Comparison of ENCODE assay signal across 1 cellular context in the genomic region with DNA sequence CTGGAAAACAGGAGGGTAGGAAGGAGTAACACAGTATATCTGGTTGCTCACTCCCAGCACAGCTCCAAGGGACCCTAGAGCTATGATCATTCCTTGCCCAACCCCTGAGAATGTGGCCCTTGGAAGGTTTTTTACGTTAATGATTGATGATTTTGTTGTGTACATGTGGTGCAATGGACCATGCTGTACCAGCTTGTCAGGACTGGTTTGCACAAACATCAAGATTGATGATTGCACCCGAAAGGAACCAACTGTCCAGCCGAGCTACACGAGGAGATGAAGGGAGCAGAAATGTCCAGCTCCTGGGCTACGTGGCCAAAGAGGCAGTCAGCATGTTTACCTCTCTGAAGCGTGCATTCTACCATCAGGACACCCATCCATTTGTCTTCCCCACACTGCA.
A peak's percentile ranks its signal among the peaks of the same experiment; 100 is the strongest.
TF ChIP-seq lines count a peak whose summit lies in the region.

No MANE protein-coding gene starts in this region.

TF ChIP-seq in HepG2, 621 proteins besides CTCF, POLR2A, EP300 and RAD21 (continued from another document and continues in another):
- TF ChIP-seq, protein P1, sequence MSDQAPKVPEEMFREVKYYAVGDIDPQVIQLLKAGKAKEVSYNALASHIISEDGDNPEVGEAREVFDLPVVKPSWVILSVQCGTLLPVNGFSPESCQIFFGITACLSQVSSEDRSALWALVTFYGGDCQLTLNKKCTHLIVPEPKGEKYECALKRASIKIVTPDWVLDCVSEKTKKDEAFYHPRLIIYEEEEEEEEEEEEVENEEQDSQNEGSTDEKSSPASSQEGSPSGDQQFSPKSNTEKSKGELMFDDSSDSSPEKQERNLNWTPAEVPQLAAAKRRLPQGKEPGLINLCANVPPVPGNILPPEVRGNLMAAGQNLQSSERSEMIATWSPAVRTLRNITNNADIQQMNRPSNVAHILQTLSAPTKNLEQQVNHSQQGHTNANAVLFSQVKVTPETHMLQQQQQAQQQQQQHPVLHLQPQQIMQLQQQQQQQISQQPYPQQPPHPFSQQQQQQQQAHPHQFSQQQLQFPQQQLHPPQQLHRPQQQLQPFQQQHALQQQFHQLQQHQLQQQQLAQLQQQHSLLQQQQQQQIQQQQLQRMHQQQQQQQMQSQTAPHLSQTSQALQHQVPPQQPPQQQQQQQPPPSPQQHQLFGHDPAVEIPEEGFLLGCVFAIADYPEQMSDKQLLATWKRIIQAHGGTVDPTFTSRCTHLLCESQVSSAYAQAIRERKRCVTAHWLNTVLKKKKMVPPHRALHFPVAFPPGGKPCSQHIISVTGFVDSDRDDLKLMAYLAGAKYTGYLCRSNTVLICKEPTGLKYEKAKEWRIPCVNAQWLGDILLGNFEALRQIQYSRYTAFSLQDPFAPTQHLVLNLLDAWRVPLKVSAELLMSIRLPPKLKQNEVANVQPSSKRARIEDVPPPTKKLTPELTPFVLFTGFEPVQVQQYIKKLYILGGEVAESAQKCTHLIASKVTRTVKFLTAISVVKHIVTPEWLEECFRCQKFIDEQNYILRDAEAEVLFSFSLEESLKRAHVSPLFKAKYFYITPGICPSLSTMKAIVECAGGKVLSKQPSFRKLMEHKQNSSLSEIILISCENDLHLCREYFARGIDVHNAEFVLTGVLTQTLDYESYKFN (CRISPR knock-in tag; conservative IDR thresholded peaks at IDR 0.05): peak; percentile 53
- peak; percentile 53 for TF ChIP-seq GATAD2A (CRISPR knock-in tag; IDR thresholded peaks at IDR 0.05)
- peak; percentile 29; the same call in 1 of the 2 replicates for TF ChIP-seq NCOA2 (CRISPR knock-in tag; IDR thresholded peaks at IDR 0.05)
- TF ChIP-seq RARA (CRISPR knock-in tag; IDR thresholded peaks at IDR 0.05): peak; percentile 28; the same call in 1 of the 2 replicates
- 0 out of 2 replicates have a peak, but pooled peaks have one; percentile 12 for TF ChIP-seq KLF6 (CRISPR knock-in tag; IDR thresholded peaks at IDR 0.05)
- no peak for TF ChIP-seq MXD4 (CRISPR knock-in tag; IDR thresholded peaks at IDR 0.05)
- TF ChIP-seq ZBTB3 (CRISPR knock-in tag; IDR thresholded peaks at IDR 0.05; ENCODE audit: borderline replicate concordance, low read depth): 0 out of 2 replicates have a peak, but pooled peaks have one; percentile 70
- TF ChIP-seq HOXA5 (CRISPR knock-in tag; IDR thresholded peaks at IDR 0.05): peak; percentile 74; the same call in 1 of the 2 replicates
- no peak for TF ChIP-seq FOXA1 (IDR thresholded peaks at IDR 0.05)
- peak; percentile 69; the same call in 1 of the 2 replicates for TF ChIP-seq FOXA1 (CRISPR knock-in tag; IDR thresholded peaks at IDR 0.05)
- 0 out of 2 replicates have a peak, but pooled peaks have one; percentile 4 for TF ChIP-seq ZNF605 (CRISPR knock-in tag; IDR thresholded peaks at IDR 0.05)
- no peak for TF ChIP-seq CBX2 (IDR thresholded peaks at IDR 0.05; ENCODE audit: low read depth, low read length)
- no peak for TF ChIP-seq CBX2 (CRISPR knock-in tag; IDR thresholded peaks at IDR 0.05; ENCODE audit: low read depth)
- no peak for TF ChIP-seq ZFX (CRISPR knock-in tag; IDR thresholded peaks at IDR 0.05; ENCODE audit: low read depth)
- peak; percentile 60 for TF ChIP-seq ELF3 (CRISPR knock-in tag; IDR thresholded peaks at IDR 0.05)
- TF ChIP-seq CBX5 (CRISPR knock-in tag; IDR thresholded peaks at IDR 0.05; ENCODE audit: borderline replicate concordance): 0 out of 2 replicates have a peak, but pooled peaks have one; percentile 52
- 0 out of 2 replicates have a peak, but pooled peaks have one; percentile 8 for TF ChIP-seq IRF2 (CRISPR knock-in tag; IDR thresholded peaks at IDR 0.05)
- no peak for TF ChIP-seq MBD4 (IDR thresholded peaks at IDR 0.05; ENCODE audit: borderline replicate concordance, low read length)
- peak; percentile 68 for TF ChIP-seq SAP130 (CRISPR knock-in tag; IDR thresholded peaks at IDR 0.05; ENCODE audit: low read depth)
- TF ChIP-seq ZBTB7B (CRISPR knock-in tag; IDR thresholded peaks at IDR 0.05): no peak
- TF ChIP-seq HNF4A (CRISPR knock-in tag; IDR thresholded peaks at IDR 0.05): peak; percentile 25; the same call in 1 of the 2 replicates
- TF ChIP-seq ZNF652 (CRISPR knock-in tag; IDR thresholded peaks at IDR 0.05; ENCODE audit: borderline replicate concordance, low read depth): no peak
- no peak for TF ChIP-seq ZNF33A (CRISPR knock-in tag; IDR thresholded peaks at IDR 0.05; ENCODE audit: borderline replicate concordance)
- TF ChIP-seq FOXJ3 (CRISPR knock-in tag; IDR thresholded peaks at IDR 0.05; ENCODE audit: borderline replicate concordance): 0 out of 2 replicates have a peak, but pooled peaks have one; percentile 11
- TF ChIP-seq, protein P2, sequence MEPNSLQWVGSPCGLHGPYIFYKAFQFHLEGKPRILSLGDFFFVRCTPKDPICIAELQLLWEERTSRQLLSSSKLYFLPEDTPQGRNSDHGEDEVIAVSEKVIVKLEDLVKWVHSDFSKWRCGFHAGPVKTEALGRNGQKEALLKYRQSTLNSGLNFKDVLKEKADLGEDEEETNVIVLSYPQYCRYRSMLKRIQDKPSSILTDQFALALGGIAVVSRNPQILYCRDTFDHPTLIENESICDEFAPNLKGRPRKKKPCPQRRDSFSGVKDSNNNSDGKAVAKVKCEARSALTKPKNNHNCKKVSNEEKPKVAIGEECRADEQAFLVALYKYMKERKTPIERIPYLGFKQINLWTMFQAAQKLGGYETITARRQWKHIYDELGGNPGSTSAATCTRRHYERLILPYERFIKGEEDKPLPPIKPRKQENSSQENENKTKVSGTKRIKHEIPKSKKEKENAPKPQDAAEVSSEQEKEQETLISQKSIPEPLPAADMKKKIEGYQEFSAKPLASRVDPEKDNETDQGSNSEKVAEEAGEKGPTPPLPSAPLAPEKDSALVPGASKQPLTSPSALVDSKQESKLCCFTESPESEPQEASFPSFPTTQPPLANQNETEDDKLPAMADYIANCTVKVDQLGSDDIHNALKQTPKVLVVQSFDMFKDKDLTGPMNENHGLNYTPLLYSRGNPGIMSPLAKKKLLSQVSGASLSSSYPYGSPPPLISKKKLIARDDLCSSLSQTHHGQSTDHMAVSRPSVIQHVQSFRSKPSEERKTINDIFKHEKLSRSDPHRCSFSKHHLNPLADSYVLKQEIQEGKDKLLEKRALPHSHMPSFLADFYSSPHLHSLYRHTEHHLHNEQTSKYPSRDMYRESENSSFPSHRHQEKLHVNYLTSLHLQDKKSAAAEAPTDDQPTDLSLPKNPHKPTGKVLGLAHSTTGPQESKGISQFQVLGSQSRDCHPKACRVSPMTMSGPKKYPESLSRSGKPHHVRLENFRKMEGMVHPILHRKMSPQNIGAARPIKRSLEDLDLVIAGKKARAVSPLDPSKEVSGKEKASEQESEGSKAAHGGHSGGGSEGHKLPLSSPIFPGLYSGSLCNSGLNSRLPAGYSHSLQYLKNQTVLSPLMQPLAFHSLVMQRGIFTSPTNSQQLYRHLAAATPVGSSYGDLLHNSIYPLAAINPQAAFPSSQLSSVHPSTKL (CRISPR knock-in tag; IDR thresholded peaks at IDR 0.05): peak; percentile 47; the same call in 1 of the 2 replicates
- peak; percentile 11; the same call in 1 of the 2 replicates for TF ChIP-seq ZNF331 (CRISPR knock-in tag; IDR thresholded peaks at IDR 0.05)
- TF ChIP-seq YEATS4 (CRISPR knock-in tag; IDR thresholded peaks at IDR 0.05; ENCODE audit: borderline replicate concordance): 0 out of 2 replicates have a peak, but pooled peaks have one; percentile 23
- TF ChIP-seq DMAP1 (CRISPR knock-in tag; IDR thresholded peaks at IDR 0.05): peak; percentile 26; the same call in 1 of the 2 replicates
- TF ChIP-seq CEBPB (IDR thresholded peaks at IDR 0.05; ENCODE audit: borderline replicate concordance, low read depth, low read length): peak; percentile 84
- TF ChIP-seq FOXA3 (CRISPR knock-in tag; IDR thresholded peaks at IDR 0.05): peak; percentile 69
- TF ChIP-seq ZNF510 (CRISPR knock-in tag; IDR thresholded peaks at IDR 0.05; ENCODE audit: low read depth): no peak
- TF ChIP-seq, protein P3, sequence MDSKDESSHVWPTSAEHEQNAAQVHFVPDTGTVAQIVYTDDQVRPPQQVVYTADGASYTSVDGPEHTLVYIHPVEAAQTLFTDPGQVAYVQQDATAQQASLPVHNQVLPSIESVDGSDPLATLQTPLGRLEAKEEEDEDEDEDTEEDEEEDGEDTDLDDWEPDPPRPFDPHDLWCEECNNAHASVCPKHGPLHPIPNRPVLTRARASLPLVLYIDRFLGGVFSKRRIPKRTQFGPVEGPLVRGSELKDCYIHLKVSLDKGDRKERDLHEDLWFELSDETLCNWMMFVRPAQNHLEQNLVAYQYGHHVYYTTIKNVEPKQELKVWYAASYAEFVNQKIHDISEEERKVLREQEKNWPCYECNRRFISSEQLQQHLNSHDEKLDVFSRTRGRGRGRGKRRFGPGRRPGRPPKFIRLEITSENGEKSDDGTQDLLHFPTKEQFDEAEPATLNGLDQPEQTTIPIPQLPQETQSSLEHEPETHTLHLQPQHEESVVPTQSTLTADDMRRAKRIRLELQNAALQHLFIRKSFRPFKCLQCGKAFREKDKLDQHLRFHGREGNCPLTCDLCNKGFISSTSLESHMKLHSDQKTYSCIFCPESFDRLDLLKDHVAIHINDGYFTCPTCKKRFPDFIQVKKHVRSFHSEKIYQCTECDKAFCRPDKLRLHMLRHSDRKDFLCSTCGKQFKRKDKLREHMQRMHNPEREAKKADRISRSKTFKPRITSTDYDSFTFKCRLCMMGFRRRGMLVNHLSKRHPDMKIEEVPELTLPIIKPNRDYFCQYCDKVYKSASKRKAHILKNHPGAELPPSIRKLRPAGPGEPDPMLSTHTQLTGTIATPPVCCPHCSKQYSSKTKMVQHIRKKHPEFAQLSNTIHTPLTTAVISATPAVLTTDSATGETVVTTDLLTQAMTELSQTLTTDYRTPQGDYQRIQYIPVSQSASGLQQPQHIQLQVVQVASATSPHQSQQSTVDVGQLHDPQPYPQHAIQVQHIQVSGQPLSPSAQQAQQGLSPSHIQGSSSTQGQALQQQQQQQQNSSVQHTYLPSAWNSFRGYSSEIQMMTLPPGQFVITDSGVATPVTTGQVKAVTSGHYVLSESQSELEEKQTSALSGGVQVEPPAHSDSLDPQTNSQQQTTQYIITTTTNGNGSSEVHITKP (CRISPR knock-in tag; IDR thresholded peaks at IDR 0.05; ENCODE audit: low read depth): 0 out of 2 replicates have a peak, but pooled peaks have one; percentile 50
- no peak for TF ChIP-seq LCORL (IDR thresholded peaks at IDR 0.05)
- TF ChIP-seq LCORL (CRISPR knock-in tag; IDR thresholded peaks at IDR 0.05): 0 out of 2 replicates have a peak, but pooled peaks have one; percentile 15
- TF ChIP-seq, protein P4, sequence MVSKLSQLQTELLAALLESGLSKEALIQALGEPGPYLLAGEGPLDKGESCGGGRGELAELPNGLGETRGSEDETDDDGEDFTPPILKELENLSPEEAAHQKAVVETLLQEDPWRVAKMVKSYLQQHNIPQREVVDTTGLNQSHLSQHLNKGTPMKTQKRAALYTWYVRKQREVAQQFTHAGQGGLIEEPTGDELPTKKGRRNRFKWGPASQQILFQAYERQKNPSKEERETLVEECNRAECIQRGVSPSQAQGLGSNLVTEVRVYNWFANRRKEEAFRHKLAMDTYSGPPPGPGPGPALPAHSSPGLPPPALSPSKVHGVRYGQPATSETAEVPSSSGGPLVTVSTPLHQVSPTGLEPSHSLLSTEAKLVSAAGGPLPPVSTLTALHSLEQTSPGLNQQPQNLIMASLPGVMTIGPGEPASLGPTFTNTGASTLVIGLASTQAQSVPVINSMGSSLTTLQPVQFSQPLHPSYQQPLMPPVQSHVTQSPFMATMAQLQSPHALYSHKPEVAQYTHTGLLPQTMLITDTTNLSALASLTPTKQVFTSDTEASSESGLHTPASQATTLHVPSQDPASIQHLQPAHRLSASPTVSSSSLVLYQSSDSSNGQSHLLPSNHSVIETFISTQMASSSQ (IDR thresholded peaks at IDR 0.05; ENCODE audit: low read depth): peak; percentile 90
- TF ChIP-seq, protein P4 (CRISPR knock-in tag; IDR thresholded peaks at IDR 0.05; ENCODE audit: borderline replicate concordance): peak; percentile 89
- TF ChIP-seq ZNF3 (CRISPR knock-in tag; IDR thresholded peaks at IDR 0.05): peak; percentile 95
- TF ChIP-seq, protein P5, sequence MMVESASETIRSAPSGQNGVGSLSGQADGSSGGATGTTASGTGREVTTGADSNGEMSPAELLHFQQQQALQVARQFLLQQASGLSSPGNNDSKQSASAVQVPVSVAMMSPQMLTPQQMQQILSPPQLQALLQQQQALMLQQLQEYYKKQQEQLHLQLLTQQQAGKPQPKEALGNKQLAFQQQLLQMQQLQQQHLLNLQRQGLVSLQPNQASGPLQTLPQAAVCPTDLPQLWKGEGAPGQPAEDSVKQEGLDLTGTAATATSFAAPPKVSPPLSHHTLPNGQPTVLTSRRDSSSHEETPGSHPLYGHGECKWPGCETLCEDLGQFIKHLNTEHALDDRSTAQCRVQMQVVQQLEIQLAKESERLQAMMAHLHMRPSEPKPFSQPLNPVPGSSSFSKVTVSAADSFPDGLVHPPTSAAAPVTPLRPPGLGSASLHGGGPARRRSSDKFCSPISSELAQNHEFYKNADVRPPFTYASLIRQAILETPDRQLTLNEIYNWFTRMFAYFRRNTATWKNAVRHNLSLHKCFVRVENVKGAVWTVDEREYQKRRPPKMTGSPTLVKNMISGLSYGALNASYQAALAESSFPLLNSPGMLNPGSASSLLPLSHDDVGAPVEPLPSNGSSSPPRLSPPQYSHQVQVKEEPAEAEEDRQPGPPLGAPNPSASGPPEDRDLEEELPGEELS (CRISPR knock-in tag; IDR thresholded peaks at IDR 0.05): peak; percentile 69
- TF ChIP-seq MED1 (CRISPR knock-in tag; IDR thresholded peaks at IDR 0.05): peak; percentile 48; the same call in 1 of the 2 replicates
- TF ChIP-seq TARDBP (CRISPR knock-in tag; IDR thresholded peaks at IDR 0.05): no peak
- TF ChIP-seq ZNF773 (CRISPR knock-in tag; IDR thresholded peaks at IDR 0.05; ENCODE audit: borderline replicate concordance): no peak
- peak; percentile 88 for TF ChIP-seq MEIS2 (CRISPR knock-in tag; IDR thresholded peaks at IDR 0.05)
